8 cellular contexts compared by ENCODE assay signal in genomic region chr11:46210133-46210636, GRCh38.
DNase-seq lines count a peak whose midpoint lies in the region; ATAC-seq, FAIRE-seq and TF ChIP-seq lines count a peak whose summit lies in the region.
"Had no signal": no experiment of that assay in that cellular context is flagged by ENCODE, and none has a peak within 500 bp of the region (broad histone marks: within the 10 kb centered on the region; RNA-seq: fewer than 3 reads in every experiment).

No MANE protein-coding gene starts in this region.

- H3K9me3 ChIP-seq in skeletal muscle satellite cell (replicated peaks; ENCODE audit: low read length) (no peaks in the 10 kb centered on the region), uterus (no peaks in the 10 kb centered on the region)

- peak; percentile 15 for DNase-seq in GM19239 (ENCODE audit: insufficient read length, low spot score)
- DNase-seq in NOMO-1 treated with DMSO at 0.1 percent for 48 hours (lab: John Stamatoyannopoulos, UW; ENCODE audit: unreplicated experiment), result peak; percentile 96
- DNase-seq in dermis blood vessel endothelial cell, result peak; percentile 17
- DNase-seq in uterus, result no peak
- no peak for DNase-seq in NCI-H1694 treated with DMSO at 0.1 percent for 48 hours (lab: John Stamatoyannopoulos, UW)
- DNase-seq: activated naive CD8-positive, alpha-beta T cell treated with anti-CD3 and anti-CD28 coated beads, Interleukin-2, amount 10 ng/mL, durations not matched to agents 7 days and 5 days had no signal

- H3K36me3 ChIP-seq in skeletal muscle satellite cell (ENCODE audit: insufficient read depth, low read length) (no peaks in the 10 kb centered on the region), uterus (no peaks in the 10 kb centered on the region)

- H3K4me1 ChIP-seq in skeletal muscle satellite cell (ENCODE audit: control insufficient read depth, insufficient read depth, low read length) (peaks cover 8% of the 10 kb centered on the region), uterus (no peaks in the 10 kb centered on the region)

- no peak overlapping the region for H3K9ac ChIP-seq in skeletal muscle satellite cell (ENCODE audit: low read depth, low read length)

- H3K4me2 ChIP-seq in skeletal muscle satellite cell (ENCODE audit: low read length), result peak overlapping the region; percentile 22

- FAIRE-seq in GM19239 (lab: Jason Lieb, UNC), result no peak

- H3K27me3 ChIP-seq in skeletal muscle satellite cell (ENCODE audit: control insufficient read depth, insufficient read depth, low read length), result peaks cover 48% of the 10 kb centered on the region
- no peaks in the 10 kb centered on the region for H3K27me3 ChIP-seq in uterus

- H3K4me3 ChIP-seq in skeletal muscle satellite cell (ENCODE audit: low read length) (no peak overlapping the region), uterus (no peak overlapping the region)

- TF ChIP-seq CTCF in uterus (IDR thresholded peaks at IDR 0.05), result no peak

- no peak overlapping the region for H3K27ac ChIP-seq in uterus

- TF ChIP-seq POLR2A in uterus (IDR thresholded peaks at IDR 0.05), result no peak

- intact Hi-C loops in uterus (cut with DNase I; ENCODE audit: low total_unique reads), result no loop called here

- ATAC-seq in HG02981 (IDR thresholded peaks at IDR 0.05; ENCODE audit: unreplicated experiment), result no peak

Comparison
In these comparisons a context has a peak if more than half of its experiments do, and no peak if none do; other contexts are left out.
1. DNase-seq: peak in GM19239 (single experiment), NOMO-1 treated with DMSO at 0.1 percent for 48 hours (single experiment) and dermis blood vessel endothelial cell (single experiment); none in uterus (0 of 2) and NCI-H1694 treated with DMSO at 0.1 percent for 48 hours (single experiment).